Comparison of ENCODE assay signal across 9 cellular contexts in genomic region chr3:99925584-99925983, GRCh38.
DNase-seq lines count a peak whose midpoint lies in the region; ATAC-seq and TF ChIP-seq lines count a peak whose summit lies in the region.
"Had no signal": no experiment of that assay in that cellular context is flagged by ENCODE, and none has a peak within 500 bp of the region (broad histone marks: within the 10 kb centered on the region; RNA-seq: fewer than 3 reads in every experiment).

No MANE protein-coding gene starts in this region.

- no peak overlapping the region for H3K27ac ChIP-seq in mesendoderm (ENCODE audit: low read depth, low read length)
- H3K27ac ChIP-seq in trophoblast cell (ENCODE audit: low read depth, low read length), result no peak overlapping the region

- peak overlapping the region; percentile 68 for H3K4ac ChIP-seq in mesendoderm (ENCODE audit: low read depth, low read length)
- H3K4ac ChIP-seq in trophoblast cell (ENCODE audit: low read depth, low read length), result no peak overlapping the region

- H3K23ac ChIP-seq in mesendoderm (ENCODE audit: low read length) (no peak overlapping the region), trophoblast cell (ENCODE audit: low read length) (no peak overlapping the region)

- H3K56ac ChIP-seq in mesendoderm (ENCODE audit: low read length), result no peak overlapping the region

- TF ChIP-seq CTCF in AG10803 (conservative IDR thresholded peaks at IDR 0.05; ENCODE audit: low read length) (no peak), cardiac fibroblast (IDR thresholded peaks at IDR 0.05; ENCODE audit: low read depth, low read length) (no peak)

- no peak overlapping the region for H4K5ac ChIP-seq in mesendoderm (ENCODE audit: low read length)

- H2AFZ ChIP-seq in trophoblast cell (ENCODE audit: insufficient read depth, low read length, poor library complexity), result no peak overlapping the region

- peak overlapping the region; percentile 12 for H2BK15ac ChIP-seq in mesendoderm (replicated peaks; ENCODE audit: low read depth)

- no CpG with 5 or more reads among the region's 3 CpGs for WGBS in mesendoderm (ENCODE audit: extremely low coverage, insufficient coverage, low lambda C conversion rate)
- WGBS in trophoblast cell (ENCODE audit: extremely low coverage, insufficient coverage, insufficient read length), result no CpG with 5 or more reads among the region's 3 CpGs

- no peak for ATAC-seq in stimulated activated naive CD8-positive, alpha-beta T cell treated with anti-CD3 and anti-CD28 coated beads, Interleukin-15, Interleukin-2, amounts not matched to agents 100 U/mL and 50 U/mL, for 24 hours
- ATAC-seq in GM21723 (IDR thresholded peaks at IDR 0.05; ENCODE audit: unreplicated experiment), result no peak

- no peak overlapping the region for H3K4me2 ChIP-seq in mesendoderm (ENCODE audit: low read length)
- no peak overlapping the region for H3K4me2 ChIP-seq in trophoblast cell (ENCODE audit: low read length)

- H3K27me3 ChIP-seq in mesendoderm (ENCODE audit: insufficient read depth, low read length, poor library complexity), result no peaks in the 10 kb centered on the region
- H3K27me3 ChIP-seq in trophoblast cell (ENCODE audit: insufficient read depth, low read length), result no peaks in the 10 kb centered on the region

- H3K9ac ChIP-seq in mesendoderm (ENCODE audit: low read length), result no peak overlapping the region
- H3K9ac ChIP-seq in trophoblast cell (ENCODE audit: low read length), result no peak overlapping the region

- H3K9me3 ChIP-seq in trophoblast cell (ENCODE audit: insufficient read depth, low read depth, low read length), result no peaks in the 10 kb centered on the region

- H3K18ac ChIP-seq in mesendoderm (ENCODE audit: low read length) (peak overlapping the region; percentile 84), trophoblast cell (ENCODE audit: low read length) (no peak overlapping the region)

- no peak overlapping the region for H4K91ac ChIP-seq in trophoblast cell (ENCODE audit: low read depth, low read length)

- H3K4me3 ChIP-seq in AG10803 (ENCODE audit: low read length) (no peak overlapping the region), cardiac fibroblast (replicated peaks in 1 of 2; ENCODE audit: low read depth in 2 of 2, low read length in 2 of 2) (no peak overlapping the region), mesendoderm (ENCODE audit: low read length) (no peak overlapping the region), trophoblast cell (ENCODE audit: low read depth, low read length) (no peak overlapping the region)

- no peak overlapping the region for H3K14ac ChIP-seq in trophoblast cell (ENCODE audit: low read length)

- H3K36me3 ChIP-seq in mesendoderm (ENCODE audit: control insufficient read depth, insufficient read depth, low read length) (no peaks in the 10 kb centered on the region), trophoblast cell (ENCODE audit: control insufficient read depth in 1 of 2, insufficient read depth in 2 of 2, low read length in 2 of 2) (no peaks in the 10 kb centered on the region)

- in situ Hi-C loops in KBM-7 (cut with MboI; ENCODE audit: low pct_unique_long_range_greater_than_20kb, low sequenced_read_pairs), result no loop called here

- H3K79me1 ChIP-seq in mesendoderm (ENCODE audit: low read length) (peaks cover 5% of the 10 kb centered on the region), trophoblast cell (ENCODE audit: low read length) (no peaks in the 10 kb centered on the region)

- H2BK12ac ChIP-seq in trophoblast cell (ENCODE audit: low read length), result no peak overlapping the region

- H3K4me1 ChIP-seq in mesendoderm (ENCODE audit: control insufficient read depth, low read depth, low read length) (peaks cover 12% of the 10 kb centered on the region), trophoblast cell (ENCODE audit: control insufficient read depth in 1 of 2, insufficient read depth in 2 of 2, low read length in 2 of 2) (peaks cover 2 to 3% of the 10 kb centered on the region in 2 experiments)

- H2BK5ac ChIP-seq in mesendoderm (ENCODE audit: low read length) (no peak overlapping the region), trophoblast cell (ENCODE audit: low read depth, low read length, poor library complexity) (no peak overlapping the region)

- H2BK120ac ChIP-seq in mesendoderm (ENCODE audit: low read depth, low read length) (peak overlapping the region; percentile 36), trophoblast cell (ENCODE audit: insufficient read depth, low read length, poor library complexity) (no peak overlapping the region)

- H2AK5ac ChIP-seq in mesendoderm (ENCODE audit: low read length) (no peak overlapping the region), trophoblast cell (ENCODE audit: low read length) (no peak overlapping the region)

- DNase-seq in AG10803 (ENCODE audit: low read depth), result peak; percentile 86
- DNase-seq in NCI-H2029 (lab: John Stamatoyannopoulos, UW), result peak; percentile 92
- DNase-seq in cardiac fibroblast (ENCODE audit: low read depth in 2 of 2), result peak; percentile 78 to 86
- no peak for DNase-seq in mesendoderm
- DNase-seq in KBM-7, result no peak
- no peak for DNase-seq in trophoblast cell
- no peak for DNase-seq in stimulated activated naive CD8-positive, alpha-beta T cell treated with anti-CD3 and anti-CD28 coated beads, Interleukin-15, Interleukin-2, amounts not matched to agents 100 U/mL and 50 U/mL, for 24 hours
- DNase-seq: activated CD4-positive, alpha-beta T cell treated with anti-CD3 and anti-CD28 coated beads, Interleukin-2, amount 10 ng/mL, durations not matched to agents 24 days and 14 days had no signal

- H3K79me2 ChIP-seq in mesendoderm (ENCODE audit: control insufficient read depth, insufficient read depth, low read length) (no peaks in the 10 kb centered on the region), trophoblast cell (ENCODE audit: control insufficient read depth, insufficient read depth, low read length, poor library complexity) (no peaks in the 10 kb centered on the region)

- H4K12ac ChIP-seq in trophoblast cell (ENCODE audit: low read depth, low read length), result no peak overlapping the region

- H4K8ac ChIP-seq in mesendoderm (ENCODE audit: low read depth, low read length) (no peak overlapping the region), trophoblast cell (ENCODE audit: low read depth, low read length) (no peak overlapping the region)

Comparison
In these comparisons a context has a peak if more than half of its experiments do, and no peak if none do; other contexts are left out.
1. DNase-seq: peak in AG10803 (single experiment), NCI-H2029 (single experiment) and cardiac fibroblast (2 of 2); none in mesendoderm (single experiment), KBM-7 (single experiment), trophoblast cell (0 of 2) and stimulated activated naive CD8-positive, alpha-beta T cell treated with anti-CD3 and anti-CD28 coated beads, Interleukin-15, Interleukin-2, amounts not matched to agents 100 U/mL and 50 U/mL, for 24 hours (single experiment).